Comparison of ENCODE assay signal across 16 cellular contexts in genomic region chr5:101018299-101018698, GRCh38.
"Had no signal": no experiment of that assay in that cellular context is flagged by ENCODE, and none has a peak within 500 bp of the region (broad histone marks: within the 10 kb centered on the region; RNA-seq: fewer than 3 reads in every experiment).

No MANE protein-coding gene starts in this region.

- H3K36me3 ChIP-seq: gastrocnemius medialis, heart right ventricle, ovary, tibial artery had no signal

- DNase-seq: activated CD4-positive, alpha-beta T cell treated with anti-CD3 and anti-CD28 coated beads, Interleukin-2, amount 50 U/mL, for 1 hour; activated CD8-positive, alpha-beta memory T cell treated with anti-CD3 and anti-CD28 coated beads for 24 hours; activated gamma-delta T cell treated with Interleukin-2 at 50 U/mL for 16 hours; activated naive CD8-positive, alpha-beta T cell treated with anti-CD3 and anti-CD28 coated beads for 36 hours; dermis blood vessel endothelial cell; effector memory CD8-positive, alpha-beta T cell; gastrocnemius medialis; heart right ventricle; left colon; mammary epithelial cell; naive B cell; ovary; stimulated activated CD4-positive, alpha-beta T cell treated with anti-CD3 and anti-CD28 coated beads, Interleukin-2, amount 100 ng/mL, for 48 hours; stimulated activated naive B cell treated with anti-CD40 and anti-IgM and Interleukin-4, amounts not matched to agents 10 μg/mL and 1 μg/mL and 100 μg/mL, for 72 hours; tibial artery had no signal

- H3K27ac ChIP-seq: epithelial cell of prostate, gastrocnemius medialis, ovary, tibial artery had no signal

- H3K9me3 ChIP-seq: gastrocnemius medialis, ovary, tibial artery had no signal

- H3K4me3 ChIP-seq: gastrocnemius medialis, heart right ventricle, ovary, tibial artery had no signal
